ENCODE assay signal across 8 cellular contexts in the genomic region with DNA sequence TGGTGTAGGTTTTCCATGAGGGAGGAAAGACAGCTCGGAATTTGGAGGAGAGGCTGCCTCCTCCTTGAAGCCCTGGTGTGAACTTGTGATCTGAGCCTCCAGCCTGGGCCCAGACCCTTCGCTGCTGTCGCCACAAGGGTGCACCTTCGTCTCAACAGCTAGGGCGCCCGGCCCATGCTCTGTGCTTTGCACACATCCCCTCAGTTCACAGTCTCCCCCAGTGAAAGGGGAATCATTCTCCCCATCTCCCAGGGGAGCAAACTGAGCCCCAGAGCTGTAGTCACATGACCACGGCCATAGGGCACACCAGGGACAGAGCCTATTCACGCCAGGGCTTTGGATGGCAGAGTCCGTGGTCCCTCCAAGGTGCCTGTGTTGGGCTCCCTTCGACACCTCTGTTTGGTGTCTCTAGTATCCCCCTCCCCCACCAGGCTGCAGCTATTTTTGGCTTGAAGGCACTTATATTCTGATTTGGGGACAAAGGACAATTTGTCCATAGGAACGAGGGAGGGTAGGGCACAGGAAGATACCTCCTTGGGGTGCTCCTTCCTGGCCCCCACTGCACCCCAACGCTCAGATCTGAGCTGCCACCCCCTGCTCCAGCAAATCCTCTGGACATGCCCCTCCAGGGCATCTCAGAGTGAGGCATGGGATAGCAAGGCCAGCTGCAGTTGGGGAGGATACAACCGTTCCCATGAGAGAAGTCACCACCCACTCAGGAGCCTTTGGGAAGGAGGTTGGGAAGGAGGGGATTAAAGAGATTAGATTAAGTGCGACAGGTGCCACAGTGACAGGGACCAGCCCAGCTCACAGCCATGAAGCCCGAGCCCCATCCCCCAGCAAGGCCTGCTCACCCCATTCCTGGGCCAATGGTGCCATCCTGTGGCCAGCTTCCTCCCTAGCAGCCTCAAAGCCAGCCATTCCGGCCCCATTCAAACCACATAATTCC. TPM values are rescaled to one million over a fixed set of nuclear protein-coding genes. Genes with fewer than 3 reads are reported as not detected.
A peak's percentile ranks its signal among the peaks of the same experiment; 100 is the strongest.
DNase-seq lines count a peak whose midpoint lies in the region; ATAC-seq and TF ChIP-seq lines count a peak whose summit lies in the region.

No MANE protein-coding gene starts in this region.

- intact Hi-C loops in breast epithelium (cut with DNase I; ENCODE audit: low total_unique reads), result no loop called here

- H3K27ac ChIP-seq in 22Rv1 (no peak overlapping the region), breast epithelium (no peak overlapping the region)

- H3K4me3 ChIP-seq in breast epithelium, result no peak overlapping the region

- peaks cover 3 to 6% of the 10 kb centered on the region in 2 donors for H3K4me1 ChIP-seq in breast epithelium

- no peaks in the 10 kb centered on the region for H3K9me3 ChIP-seq in breast epithelium

- H3K36me3 ChIP-seq in breast epithelium, result no peaks in the 10 kb centered on the region

- TF ChIP-seq POLR2A in breast epithelium (IDR thresholded peaks at IDR 0.05), result no peak
- TF ChIP-seq POLR2A in GM18505 (IDR thresholded peaks at IDR 0.05; ENCODE audit: borderline replicate concordance, extremely low read depth, insufficient read depth, insufficient read length), result no peak

- DNase-seq in NCI-H2081 treated with DMSO at 0.1 percent for 48 hours (lab: John Stamatoyannopoulos, UW), result peak; percentile 25
- peak; percentile 71 for DNase-seq in UCSD-AML1 (lab: John Stamatoyannopoulos, UW; ENCODE audit: unreplicated experiment)
- DNase-seq in breast epithelium (ENCODE audit: low spot score in 2 of 2), result peak; percentile 72 to 79
- peak; percentile 52 for DNase-seq in iris pigment epithelial cell (ENCODE audit: low read depth)
- peak; percentile 32 to 53 (median 48) for DNase-seq in stimulated activated CD4-positive, alpha-beta T cell treated with anti-CD3 and anti-CD28 coated beads, Interleukin-1b, Interleukin-23, amount 100 ng/mL, for 24 hours (ENCODE audit: low read depth in 4 of 4, low spot score in 1 of 4)

- no peak for ATAC-seq in GM18505 (IDR thresholded peaks at IDR 0.05; ENCODE audit: unreplicated experiment)

- TF ChIP-seq CTCF in 22Rv1 (IDR thresholded peaks at IDR 0.05), result peak; percentile 79
- peak; percentile 76 for TF ChIP-seq CTCF in GM12874 (IDR thresholded peaks at IDR 0.05; ENCODE audit: insufficient read depth, low read depth, low read length)
- peak in 2 of 3 donors; percentile 87 to 97 for TF ChIP-seq CTCF in breast epithelium (IDR thresholded peaks at IDR 0.05)

- no peaks in the 10 kb centered on the region for H3K27me3 ChIP-seq in breast epithelium

RNA-seq across cellular contexts. Expression of gene MATN1, which starts 15.7 kb away (rescaled TPM):
- not detected for total RNA-seq in breast epithelium

RNA-seq across cellular contexts. Expression of gene LAPTM5, which starts 49.9 kb away (rescaled TPM):
- total RNA-seq in breast epithelium, result 100 to 1,000 TPM in 1 of 3 donors, 10 to 100 TPM in 2; 41.3 to 130 (median 70.1) TPM

Comparison
In these comparisons a context has a peak if more than half of its experiments do, and no peak if none do; other contexts are left out.
1. DNase-seq: peak in every context shown above with its lines; median percentile 76 in breast epithelium; 71 in UCSD-AML1; 52 in iris pigment epithelial cell; 48 in stimulated activated CD4-positive, alpha-beta T cell treated with anti-CD3 and anti-CD28 coated beads, Interleukin-1b, Interleukin-23, amount 100 ng/mL, for 24 hours; 25 in NCI-H2081 treated with DMSO at 0.1 percent for 48 hours.